In genomic region chr6:27668442-27669275, GRCh38 we compare ENCODE assay signal across 8 cellular contexts.
DNase-seq lines count a peak whose midpoint lies in the region; ATAC-seq and TF ChIP-seq lines count a peak whose summit lies in the region.

No MANE protein-coding gene starts in this region.

- H3K36me3 ChIP-seq in smooth muscle cell (ENCODE audit: low read depth) = no peaks in the 10 kb centered on the region

- no peaks in the 10 kb centered on the region for H3K9me3 ChIP-seq in smooth muscle cell (replicated peaks; ENCODE audit: low read depth)

- 1% methylated on average over 35 of the region's 35 CpGs for WGBS in smooth muscle cell (ENCODE audit: low lambda C conversion rate)

- CTCF ChIA-PET in activated CD4-positive, alpha-beta T cell treated with anti-CD3 and anti-CD28 coated beads, Interleukin-2, amount 10 ng/mL, durations not matched to agents 7 days and 5 days (lab: Charles Lee) = interaction anchor here (0.9 to 1.4 kb wide), 4 partner anchors 9 to 356 kb away, joined by 3 to 5 read pairs (median 4); no protein-coding TSS in a partner anchor

- no peaks in the 10 kb centered on the region for H3K27me3 ChIP-seq in smooth muscle cell (ENCODE audit: low read depth)

- peaks cover 9% of the 10 kb centered on the region for H3K4me1 ChIP-seq in smooth muscle cell (ENCODE audit: low read depth)

- POLR2A ChIA-PET in activated CD4-positive, alpha-beta T cell treated with anti-CD3 and anti-CD28 coated beads, Interleukin-2, amount 10 ng/mL, durations not matched to agents 7 days and 5 days (lab: Charles Lee) = no interaction called here

- H3K79me2 ChIP-seq in smooth muscle cell (ENCODE audit: low read depth) = no peaks in the 10 kb centered on the region

- peak overlapping the region; percentile 62 for H3K4me3 Mint-ChIP-seq in activated CD4-positive, alpha-beta T cell treated with anti-CD3 and anti-CD28 coated beads, Interleukin-2, amount 10 ng/mL, durations not matched to agents 7 days and 5 days

- H2AFZ ChIP-seq in smooth muscle cell (ENCODE audit: low read depth) = peak overlapping the region; percentile 88

- H3K9ac ChIP-seq in smooth muscle cell (ENCODE audit: low read depth) = no peak overlapping the region

- peaks cover 73% of the 10 kb centered on the region for H3K27me3 Mint-ChIP-seq in activated CD4-positive, alpha-beta T cell treated with anti-CD3 and anti-CD28 coated beads, Interleukin-2, amount 10 ng/mL, durations not matched to agents 7 days and 5 days

- peak overlapping the region; percentile 85 for H3K4me2 ChIP-seq in smooth muscle cell

- peak overlapping the region; percentile 13 for H3K27ac ChIP-seq in smooth muscle cell (ENCODE audit: low read depth)

- DNase-seq in activated CD8-positive, alpha-beta memory T cell treated with anti-CD3 and anti-CD28 coated beads for 24 hours = peak; percentile 88
- DNase-seq in activated CD8-positive, alpha-beta memory T cell treated with anti-CD3 and anti-CD28 coated beads, Interleukin-2, amount 50 U/mL, for 4 hours = no peak
- DNase-seq in NCI-H2171 (lab: John Stamatoyannopoulos, UW) (peak; percentile 21), fibroblast of peridontal ligament (ENCODE audit: extremely low read depth) (peak; percentile 62), smooth muscle cell (lab: John Stamatoyannopoulos, UW; ENCODE audit: unreplicated experiment) (no peak)
- peak; percentile 38 for DNase-seq in activated CD4-positive, alpha-beta T cell treated with anti-CD3 and anti-CD28 coated beads, Interleukin-2, amount 10 ng/mL, durations not matched to agents 7 days and 5 days
- no peak for DNase-seq in central memory CD4-positive, alpha-beta T cell

- H4K20me1 ChIP-seq in smooth muscle cell (ENCODE audit: low read depth) = no peaks in the 10 kb centered on the region

- peaks cover 4% of the 10 kb centered on the region for H3K9me3 Mint-ChIP-seq in activated CD4-positive, alpha-beta T cell treated with anti-CD3 and anti-CD28 coated beads, Interleukin-2, amount 10 ng/mL, durations not matched to agents 7 days and 5 days

- H3K36me3 Mint-ChIP-seq in activated CD4-positive, alpha-beta T cell treated with anti-CD3 and anti-CD28 coated beads, Interleukin-2, amount 10 ng/mL, durations not matched to agents 7 days and 5 days (ENCODE audit: low read depth) = peaks cover 12% of the 10 kb centered on the region

- peak overlapping the region; percentile 51 for H3K4me3 ChIP-seq in smooth muscle cell

- H3F3A ChIP-seq in smooth muscle cell (ENCODE audit: low read depth) = peaks cover 25% of the 10 kb centered on the region

- peak overlapping the region; percentile 77 for H3K27ac Mint-ChIP-seq in activated CD4-positive, alpha-beta T cell treated with anti-CD3 and anti-CD28 coated beads, Interleukin-2, amount 10 ng/mL, durations not matched to agents 7 days and 5 days

- TF ChIP-seq CTCF in smooth muscle cell (IDR thresholded peaks at IDR 0.05; ENCODE audit: borderline replicate concordance, insufficient read depth, poor library complexity, severe bottlenecking) = no peak

- H3K4me1 Mint-ChIP-seq in activated CD4-positive, alpha-beta T cell treated with anti-CD3 and anti-CD28 coated beads, Interleukin-2, amount 10 ng/mL, durations not matched to agents 7 days and 5 days = peaks cover 51% of the 10 kb centered on the region

- ATAC-seq in HG03175 (IDR thresholded peaks at IDR 0.05; ENCODE audit: unreplicated experiment) = no peak

Comparison
In these comparisons a context has a peak if more than half of its experiments do, and no peak if none do; other contexts are left out.
1. DNase-seq: peak in activated CD8-positive, alpha-beta memory T cell treated with anti-CD3 and anti-CD28 coated beads for 24 hours (single experiment), NCI-H2171 (single experiment), activated CD4-positive, alpha-beta T cell treated with anti-CD3 and anti-CD28 coated beads, Interleukin-2, amount 10 ng/mL, durations not matched to agents 7 days and 5 days (single experiment) and fibroblast of peridontal ligament (single experiment); none in activated CD8-positive, alpha-beta memory T cell treated with anti-CD3 and anti-CD28 coated beads, Interleukin-2, amount 50 U/mL, for 4 hours (single experiment), smooth muscle cell (single experiment) and central memory CD4-positive, alpha-beta T cell (single experiment).